In genomic region chr14:21612324-21612723, GRCh38 we compare ENCODE assay signal across 29 cellular contexts. TPM values are rescaled to one million over a fixed set of nuclear protein-coding genes. Genes with fewer than 3 reads are reported as not detected.
DNase-seq lines count a peak whose midpoint lies in the region; ATAC-seq and TF ChIP-seq lines count a peak whose summit lies in the region.
"Had no signal": no experiment of that assay in that cellular context is flagged by ENCODE, and none has a peak within 500 bp of the region (broad histone marks: within the 10 kb centered on the region; RNA-seq: fewer than 3 reads in every experiment).

No MANE protein-coding gene starts in this region.

- H3K27ac ChIP-seq in A673 (ENCODE audit: low read depth, low read length, poor library complexity, severe bottlenecking) (no peak overlapping the region), testis (no peak overlapping the region)
- H3K27ac ChIP-seq: breast epithelium, transverse colon had no signal

- peak; percentile 32; the same call in 1 of the 2 replicates for ATAC-seq in WTC11
- no peak for ATAC-seq in activated T-helper 17 cell treated with anti-CD3 and anti-CD28 coated beads, Interleukin-2, amount 50 U/mL, for 72 hours (replicated peaks)
- ATAC-seq: left colon; natural killer cell treated with Interleukin-12 subunit alpha and Interleukin-12 subunit beta and Interleukin-15 and Interleukin-18, amount 100 ng/mL, for 72 hours; stimulated activated effector memory CD8-positive, alpha-beta T cell treated with anti-CD3 and anti-CD28 coated beads, Interleukin-12 subunit alpha, Interleukin-12 subunit beta, amount 100 ng/mL, for 72 hours had no signal

- TF ChIP-seq POLR2A in testis (IDR thresholded peaks at IDR 0.05): no peak

- H3K9me3 Mint-ChIP-seq in WTC11: peaks cover 7% of the 10 kb centered on the region
- no peaks in the 10 kb centered on the region for H3K9me3 Mint-ChIP-seq in activated T-helper 17 cell treated with anti-CD3 and anti-CD28 coated beads, Interleukin-2, amount 50 U/mL, for 72 hours
- H3K9me3 Mint-ChIP-seq: activated CD4-positive, alpha-beta memory T cell treated with anti-CD3 and anti-CD28 coated beads, Interleukin-2, amount 10 ng/mL, durations not matched to agents 7 days and 5 days; activated naive CD4-positive, alpha-beta T cell treated with anti-CD3 and anti-CD28 coated beads, Interleukin-2, amount 50 U/mL, for 24 hours; activated T-helper 1 cell treated with anti-CD3 and anti-CD28 coated beads, Interleukin-12 subunit alpha, Interleukin-12 subunit beta, Interleukin-2, Interleukin-4 antibody, amounts not matched to agents 30 ng/mL and 10 ng/mL and 1 ng/mL, durations not matched to agents 14 hours and 24 hours and 36 hours; CD8-positive, alpha-beta memory T cell; immature natural killer cell; natural killer cell treated with Interleukin-12 subunit alpha and Interleukin-12 subunit beta and Interleukin-15 and Interleukin-18, amount 100 ng/mL, for 72 hours; stimulated activated effector memory CD8-positive, alpha-beta T cell treated with anti-CD3 and anti-CD28 coated beads, Interleukin-12 subunit alpha, Interleukin-12 subunit beta, amount 100 ng/mL, for 72 hours had no signal

- H3K4me3 ChIP-seq in A673 (ENCODE audit: low read depth, low read length, poor library complexity, severe bottlenecking): no peak overlapping the region
- no peak overlapping the region for H3K4me3 ChIP-seq in GM06990 (replicated peaks; ENCODE audit: low read depth, low read length)
- H3K4me3 ChIP-seq in testis: no peak overlapping the region
- H3K4me3 ChIP-seq: breast epithelium, transverse colon had no signal

- H3K4me1 ChIP-seq in A673 (ENCODE audit: insufficient read depth, low read length, poor library complexity, severe bottlenecking) (no peaks in the 10 kb centered on the region), testis (no peaks in the 10 kb centered on the region)
- H3K4me1 ChIP-seq: BE2C, breast epithelium, transverse colon had no signal

- no peaks in the 10 kb centered on the region for H3K27me3 Mint-ChIP-seq in WTC11 (ENCODE audit: low read depth)
- peaks cover 10% of the 10 kb centered on the region for H3K27me3 Mint-ChIP-seq in activated T-helper 17 cell treated with anti-CD3 and anti-CD28 coated beads, Interleukin-2, amount 50 U/mL, for 72 hours

- no peaks in the 10 kb centered on the region for H3K36me3 Mint-ChIP-seq in WTC11
- no peaks in the 10 kb centered on the region for H3K36me3 Mint-ChIP-seq in activated T-helper 17 cell treated with anti-CD3 and anti-CD28 coated beads, Interleukin-2, amount 50 U/mL, for 72 hours (ENCODE audit: low read depth)
- H3K36me3 Mint-ChIP-seq: activated naive CD4-positive, alpha-beta T cell treated with anti-CD3 and anti-CD28 coated beads, Interleukin-2, amount 50 U/mL, for 24 hours; CD8-positive, alpha-beta memory T cell; immature natural killer cell; natural killer cell treated with Interleukin-12 subunit alpha and Interleukin-12 subunit beta and Interleukin-15 and Interleukin-18, amount 100 ng/mL, for 72 hours; stimulated activated effector memory CD8-positive, alpha-beta T cell treated with anti-CD3 and anti-CD28 coated beads, Interleukin-12 subunit alpha, Interleukin-12 subunit beta, amount 100 ng/mL, for 72 hours had no signal

- DNase-seq in A673 (ENCODE audit: low spot score) (peak; percentile 22), GM06990 (ENCODE audit: extremely low read depth, insufficient read length) (peak; percentile 20), HuH-7 (ENCODE audit: low spot score) (peak; percentile 8), WTC11 (ENCODE audit: low spot score) (no peak), dedifferentiated amniotic fluid mesenchymal stem cell (ENCODE audit: extremely low spot score) (no peak), HPDE6-E6E7 (ENCODE audit: extremely low spot score) (no peak), testis (no peak)
- DNase-seq: ACHN; activated CD4-positive, alpha-beta memory T cell treated with anti-CD3 and anti-CD28 coated beads, Interleukin-2, amount 10 ng/mL, durations not matched to agents 7 days and 5 days; activated CD8-positive, alpha-beta memory T cell treated with anti-CD3 and anti-CD28 coated beads, Interleukin-2, amount 50 U/mL, for 4 hours; BE2C; CD8-positive, alpha-beta memory T cell; effector CD4-positive, alpha-beta T cell; H7; hippocampal formation; immature natural killer cell; left colon; NCI-H510A; transverse colon had no signal

- 68 to 87% methylated on average over 6 of the region's 6 CpGs for WGBS in testis, 2 donors

- no peaks in the 10 kb centered on the region for H3K27me3 ChIP-seq in A673 (replicated peaks; ENCODE audit: insufficient read depth, low read depth, low read length, poor library complexity)
- no peaks in the 10 kb centered on the region; the same call in none of the 2 replicates for H3K27me3 ChIP-seq in GM06990 (replicated peaks; ENCODE audit: control insufficient read depth, insufficient read depth, low read length)
- no peaks in the 10 kb centered on the region for H3K27me3 ChIP-seq in testis
- H3K27me3 ChIP-seq: breast epithelium, transverse colon had no signal

- intact Hi-C loops in A673 (cut with micrococcal nuclease; ENCODE audit: unreplicated experiment) (no loop called here), testis (cut with DNase I; ENCODE audit: low total_unique reads) (no loop called here)

- H3K9me3 ChIP-seq in A673 (ENCODE audit: low read depth, low read length, poor library complexity, severe bottlenecking) (no peaks in the 10 kb centered on the region), testis (no peaks in the 10 kb centered on the region)
- H3K9me3 ChIP-seq: BE2C, breast epithelium, transverse colon had no signal

- no peak overlapping the region for H3K4me3 Mint-ChIP-seq in WTC11
- H3K4me3 Mint-ChIP-seq in activated T-helper 17 cell treated with anti-CD3 and anti-CD28 coated beads, Interleukin-2, amount 50 U/mL, for 72 hours: no peak overlapping the region
- H3K4me3 Mint-ChIP-seq: activated CD4-positive, alpha-beta memory T cell treated with anti-CD3 and anti-CD28 coated beads, Interleukin-2, amount 10 ng/mL, durations not matched to agents 7 days and 5 days; activated naive CD4-positive, alpha-beta T cell treated with anti-CD3 and anti-CD28 coated beads, Interleukin-2, amount 50 U/mL, for 24 hours; activated T-helper 1 cell treated with anti-CD3 and anti-CD28 coated beads, Interleukin-12 subunit alpha, Interleukin-12 subunit beta, Interleukin-2, Interleukin-4 antibody, amounts not matched to agents 30 ng/mL and 10 ng/mL and 1 ng/mL, durations not matched to agents 14 hours and 24 hours and 36 hours; CD8-positive, alpha-beta memory T cell; immature natural killer cell; natural killer cell treated with Interleukin-12 subunit alpha and Interleukin-12 subunit beta and Interleukin-15 and Interleukin-18, amount 100 ng/mL, for 72 hours; stimulated activated effector memory CD8-positive, alpha-beta T cell treated with anti-CD3 and anti-CD28 coated beads, Interleukin-12 subunit alpha, Interleukin-12 subunit beta, amount 100 ng/mL, for 72 hours had no signal

- POLR2A ChIA-PET in A673 (lab: Charles Lee; ENCODE audit: low non-redundant PET) (no interaction called here), WTC11 (lab: Charles Lee) (no interaction called here)

- TF ChIP-seq CTCF in A673 (conservative IDR thresholded peaks at IDR 0.05; ENCODE audit: low read depth, low read length) (no peak), GM06990 (IDR thresholded peaks at IDR 0.05; ENCODE audit: insufficient read depth, low read length, poor library complexity, severe bottlenecking) (no peak), WTC11 (IDR thresholded peaks at IDR 0.05) (no peak), testis (IDR thresholded peaks at IDR 0.05) (no peak)

- CTCF ChIA-PET in A673 (lab: Charles Lee) (no interaction called here), WTC11 (lab: Charles Lee) (no interaction called here)

- H3K27ac Mint-ChIP-seq in WTC11: no peak overlapping the region
- H3K27ac Mint-ChIP-seq in activated T-helper 17 cell treated with anti-CD3 and anti-CD28 coated beads, Interleukin-2, amount 50 U/mL, for 72 hours: no peak overlapping the region
- H3K27ac Mint-ChIP-seq: activated CD4-positive, alpha-beta memory T cell treated with anti-CD3 and anti-CD28 coated beads, Interleukin-2, amount 10 ng/mL, durations not matched to agents 7 days and 5 days; activated naive CD4-positive, alpha-beta T cell treated with anti-CD3 and anti-CD28 coated beads, Interleukin-2, amount 50 U/mL, for 24 hours; activated T-helper 1 cell treated with anti-CD3 and anti-CD28 coated beads, Interleukin-12 subunit alpha, Interleukin-12 subunit beta, Interleukin-2, Interleukin-4 antibody, amounts not matched to agents 30 ng/mL and 10 ng/mL and 1 ng/mL, durations not matched to agents 14 hours and 24 hours and 36 hours; immature natural killer cell; natural killer cell treated with Interleukin-12 subunit alpha and Interleukin-12 subunit beta and Interleukin-15 and Interleukin-18, amount 100 ng/mL, for 72 hours; stimulated activated effector memory CD8-positive, alpha-beta T cell treated with anti-CD3 and anti-CD28 coated beads, Interleukin-12 subunit alpha, Interleukin-12 subunit beta, amount 100 ng/mL, for 72 hours had no signal

- H3K36me3 ChIP-seq in A673 (ENCODE audit: insufficient read depth, low read length, poor library complexity, severe bottlenecking) (no peaks in the 10 kb centered on the region), GM06990 (ENCODE audit: control insufficient read depth, insufficient read depth, low read length) (no peaks in the 10 kb centered on the region), testis (ENCODE audit: low read depth, missing control alignments) (no peaks in the 10 kb centered on the region)
- H3K36me3 ChIP-seq: BE2C, breast epithelium, transverse colon had no signal

- H3K4me1 Mint-ChIP-seq in WTC11: peaks cover 16% of the 10 kb centered on the region
- no peaks in the 10 kb centered on the region for H3K4me1 Mint-ChIP-seq in activated T-helper 17 cell treated with anti-CD3 and anti-CD28 coated beads, Interleukin-2, amount 50 U/mL, for 72 hours
- H3K4me1 Mint-ChIP-seq: activated CD4-positive, alpha-beta memory T cell treated with anti-CD3 and anti-CD28 coated beads, Interleukin-2, amount 10 ng/mL, durations not matched to agents 7 days and 5 days; activated naive CD4-positive, alpha-beta T cell treated with anti-CD3 and anti-CD28 coated beads, Interleukin-2, amount 50 U/mL, for 24 hours; CD8-positive, alpha-beta memory T cell; immature natural killer cell; stimulated activated effector memory CD8-positive, alpha-beta T cell treated with anti-CD3 and anti-CD28 coated beads, Interleukin-12 subunit alpha, Interleukin-12 subunit beta, amount 100 ng/mL, for 72 hours had no signal

- BruUV-seq in A673 (replicated peaks; lab: Mats Ljungman, UMichigan): no TSS peak

RNA-seq across cellular contexts. Expression of gene OR10G2, which starts 22.4 kb away (rescaled TPM):
- total RNA-seq in A673 (2021) (0.26 TPM in 1 of 2 replicates, not detected in the other), WTC11 (2021) (not detected in 3 replicates), testis (under 1 TPM in 1 of 2 donors, not detected in 1; 0.25 TPM)
- not detected for total RNA-seq in activated T-helper 17 cell treated with anti-CD3 and anti-CD28 coated beads, Interleukin-2, amount 50 U/mL, for 72 hours
- polyA plus RNA-seq in testis (ENCODE audit: insufficient read depth, low read depth, low replicate concordance): not detected
- total RNA-seq: activated CD4-positive, alpha-beta memory T cell treated with anti-CD3 and anti-CD28 coated beads, Interleukin-2, amount 10 ng/mL, durations not matched to agents 7 days and 5 days; activated T-helper 1 cell treated with anti-CD3 and anti-CD28 coated beads, Interleukin-12 subunit alpha, Interleukin-12 subunit beta, Interleukin-2, Interleukin-4 antibody, amounts not matched to agents 30 ng/mL and 10 ng/mL and 1 ng/mL, durations not matched to agents 14 hours and 24 hours and 36 hours; breast epithelium; CD8-positive, alpha-beta memory T cell; H7; left colon; lung microvascular endothelial cell; mucosa of gallbladder; natural killer cell treated with Interleukin-12 subunit alpha and Interleukin-12 subunit beta and Interleukin-15 and Interleukin-18, amount 100 ng/mL, for 72 hours; omental fat pad; T-helper 2 cell treated with Interferon-gamma antibody and Interleukin-4, amounts not matched to agents 100 ng/mL and 5 ng/mL, for 36 hours; transverse colon had no signal
- polyA plus RNA-seq: immature natural killer cell had no signal

RNA-seq across cellular contexts. Expression of gene OR10G3, which starts 32.4 kb away (rescaled TPM):
- total RNA-seq in A673 (2021): not detected in 2 replicates
- not detected in 3 replicates for total RNA-seq in WTC11 (2021)
- not detected for total RNA-seq in activated T-helper 17 cell treated with anti-CD3 and anti-CD28 coated beads, Interleukin-2, amount 50 U/mL, for 72 hours
- not detected for total RNA-seq in testis
- not detected for polyA plus RNA-seq in testis (ENCODE audit: insufficient read depth, low read depth, low replicate concordance)
- total RNA-seq: activated CD4-positive, alpha-beta memory T cell treated with anti-CD3 and anti-CD28 coated beads, Interleukin-2, amount 10 ng/mL, durations not matched to agents 7 days and 5 days; activated T-helper 1 cell treated with anti-CD3 and anti-CD28 coated beads, Interleukin-12 subunit alpha, Interleukin-12 subunit beta, Interleukin-2, Interleukin-4 antibody, amounts not matched to agents 30 ng/mL and 10 ng/mL and 1 ng/mL, durations not matched to agents 14 hours and 24 hours and 36 hours; breast epithelium; CD8-positive, alpha-beta memory T cell; H7; left colon; lung microvascular endothelial cell; mucosa of gallbladder; natural killer cell treated with Interleukin-12 subunit alpha and Interleukin-12 subunit beta and Interleukin-15 and Interleukin-18, amount 100 ng/mL, for 72 hours; omental fat pad; T-helper 2 cell treated with Interferon-gamma antibody and Interleukin-4, amounts not matched to agents 100 ng/mL and 5 ng/mL, for 36 hours; transverse colon had no signal
- polyA plus RNA-seq: CD8-positive, alpha-beta memory T cell; immature natural killer cell had no signal

RNA-seq across cellular contexts. Expression of gene OR4E2, which starts 41.3 kb away (rescaled TPM):
- 10.8 and 11.8 TPM in 2 replicates for total RNA-seq in A673 (2021)
- total RNA-seq in WTC11 (2021): not detected in 3 replicates
- total RNA-seq in activated T-helper 17 cell treated with anti-CD3 and anti-CD28 coated beads, Interleukin-2, amount 50 U/mL, for 72 hours: not detected
- total RNA-seq in testis: under 1 TPM in 1 of 2 donors, not detected in 1; 0.19 TPM
- polyA plus RNA-seq in testis (ENCODE audit: insufficient read depth, low read depth, low replicate concordance): not detected
- total RNA-seq: activated T-helper 1 cell treated with anti-CD3 and anti-CD28 coated beads, Interleukin-12 subunit alpha, Interleukin-12 subunit beta, Interleukin-2, Interleukin-4 antibody, amounts not matched to agents 30 ng/mL and 10 ng/mL and 1 ng/mL, durations not matched to agents 14 hours and 24 hours and 36 hours; breast epithelium; CD8-positive, alpha-beta memory T cell; H7; left colon; lung microvascular endothelial cell; mucosa of gallbladder; natural killer cell treated with Interleukin-12 subunit alpha and Interleukin-12 subunit beta and Interleukin-15 and Interleukin-18, amount 100 ng/mL, for 72 hours; omental fat pad; T-helper 2 cell treated with Interferon-gamma antibody and Interleukin-4, amounts not matched to agents 100 ng/mL and 5 ng/mL, for 36 hours; transverse colon had no signal
- polyA plus RNA-seq: CD8-positive, alpha-beta memory T cell; immature natural killer cell had no signal

Comparison
In these comparisons a context has a peak if more than half of its experiments do, and no peak if none do; other contexts are left out.
1. DNase-seq: peak in A673 (single experiment), GM06990 (single experiment) and HuH-7 (single experiment); none in WTC11 (single experiment), dedifferentiated amniotic fluid mesenchymal stem cell (single experiment), HPDE6-E6E7 (single experiment) and testis (single experiment).